In the genomic region with DNA sequence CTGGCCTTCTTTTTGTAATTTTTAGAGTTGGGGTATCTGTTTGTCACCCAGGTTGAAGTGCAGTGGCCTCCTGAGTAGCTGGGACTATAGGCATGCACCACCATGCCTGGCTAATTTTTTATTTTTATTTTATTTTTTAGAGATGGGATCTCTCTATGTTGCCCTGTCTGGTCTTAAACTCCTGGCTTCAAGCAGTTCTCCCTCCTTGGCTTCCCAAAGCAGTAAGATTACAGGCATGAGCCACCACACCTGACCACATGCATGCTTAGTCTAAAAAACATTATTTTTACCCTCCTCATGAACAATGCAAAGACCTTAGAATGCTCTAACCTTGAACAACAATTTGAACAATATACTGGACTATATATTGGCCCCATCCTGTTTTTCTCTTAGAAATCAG, we compare ENCODE assay signal across 33 cellular contexts.
"Had no signal": no experiment of that assay in that cellular context is flagged by ENCODE, and none has a peak within 500 bp of the region (broad histone marks: within the 10 kb centered on the region; RNA-seq: fewer than 3 reads in every experiment).

No MANE protein-coding gene starts in this region.

- H3K36me3 ChIP-seq: ovary, suprapubic skin, thoracic aorta, thyroid gland, upper lobe of right lung, vagina had no signal

- H3K27me3 Mint-ChIP-seq: naive B cell; naive thymus-derived CD8-positive, alpha-beta T cell; natural killer cell treated with Interleukin-12 subunit alpha and Interleukin-12 subunit beta and Interleukin-15 and Interleukin-18, amount 100 ng/mL, for 72 hours; progenitor cell of endocrine pancreas; stimulated activated memory B cell treated with anti-CD40 and anti-IgM and Interleukin-4, amounts not matched to agents 10 μg/mL and 1 μg/mL and 100 μg/mL, for 72 hours; stimulated activated naive CD8-positive, alpha-beta T cell treated with anti-CD3 and anti-CD28 coated beads, Interleukin-15, amount 100 ng/mL, for 72 hours; type B pancreatic cell had no signal

- H3K9me3 Mint-ChIP-seq: naive B cell; naive thymus-derived CD8-positive, alpha-beta T cell; natural killer cell treated with Interleukin-12 subunit alpha and Interleukin-12 subunit beta and Interleukin-15 and Interleukin-18, amount 100 ng/mL, for 72 hours; nephron progenitor cell; neural crest cell; stimulated activated memory B cell treated with anti-CD40 and anti-IgM and Interleukin-4, amounts not matched to agents 10 μg/mL and 1 μg/mL and 100 μg/mL, for 72 hours; stimulated activated naive CD8-positive, alpha-beta T cell treated with anti-CD3 and anti-CD28 coated beads, Interleukin-15, amount 100 ng/mL, for 72 hours; type B pancreatic cell had no signal

- H3K4me3 ChIP-seq: ovary, psoas muscle, skin epidermis, smooth muscle cell, spleen, suprapubic skin, thoracic aorta, thyroid gland, tibial nerve, upper lobe of right lung, vagina had no signal

- ATAC-seq: naive thymus-derived CD8-positive, alpha-beta T cell; natural killer cell treated with Interleukin-12 subunit alpha and Interleukin-12 subunit beta and Interleukin-15 and Interleukin-18, amount 100 ng/mL, for 72 hours; psoas muscle; right cardiac atrium; sciatic nerve; stimulated activated memory B cell treated with anti-CD40 and anti-IgM and Interleukin-4, amounts not matched to agents 10 μg/mL and 1 μg/mL and 100 μg/mL, for 72 hours; stimulated activated naive CD8-positive, alpha-beta T cell treated with anti-CD3 and anti-CD28 coated beads, Interleukin-15, amount 100 ng/mL, for 72 hours; stimulated activated naive CD8-positive, alpha-beta T cell treated with anti-CD3 and anti-CD28 coated beads, Interleukin-15, Interleukin-2, amounts not matched to agents 100 U/mL and 50 U/mL, for 24 hours; upper lobe of right lung had no signal

- H3K4me1 Mint-ChIP-seq: nephron progenitor cell; neural crest cell; stimulated activated memory B cell treated with anti-CD40 and anti-IgM and Interleukin-4, amounts not matched to agents 10 μg/mL and 1 μg/mL and 100 μg/mL, for 72 hours; stimulated activated naive CD8-positive, alpha-beta T cell treated with anti-CD3 and anti-CD28 coated beads, Interleukin-15, amount 100 ng/mL, for 72 hours had no signal

- H3K79me2 ChIP-seq: parathyroid adenoma had no signal

- H3K36me3 Mint-ChIP-seq: natural killer cell treated with Interleukin-12 subunit alpha and Interleukin-12 subunit beta and Interleukin-15 and Interleukin-18, amount 100 ng/mL, for 72 hours had no signal

- H3K4me2 ChIP-seq: smooth muscle cell had no signal

- H3K27ac ChIP-seq: ovary, parathyroid adenoma, psoas muscle, skin epidermis, spleen, suprapubic skin, thoracic aorta, thyroid gland, tibial nerve, upper lobe of right lung, vagina had no signal

- H3K9ac ChIP-seq: parathyroid adenoma had no signal

- H2AFZ ChIP-seq: parathyroid adenoma had no signal

- H3K4me1 ChIP-seq: parathyroid adenoma, psoas muscle, spleen, suprapubic skin, thyroid gland, tibial nerve, upper lobe of right lung, vagina had no signal

- DNase-seq: naive B cell; naive thymus-derived CD8-positive, alpha-beta T cell; nephron progenitor cell; occipital lobe; ovary; posterior cingulate gyrus; psoas muscle; right cardiac atrium; spleen; stimulated activated CD4-positive, alpha-beta T cell treated with anti-CD3 and anti-CD28 coated beads, Interleukin-12 subunit alpha, Interleukin-12 subunit beta, amount 100 ng/mL, for 4 hours; stimulated activated CD4-positive, alpha-beta T cell treated with anti-CD3 and anti-CD28 coated beads, Interleukin-1b, Interleukin-23, amount 100 ng/mL, for 48 hours; stimulated activated CD4-positive, alpha-beta T cell treated with anti-CD3 and anti-CD28 coated beads, Interleukin-4, amount 100 ng/mL, for 1 hour; stimulated activated CD4-positive, alpha-beta T cell treated with anti-CD3 and anti-CD28 coated beads, Interleukin-4, amount 100 ng/mL, for 4 hours; stimulated activated CD8-positive, alpha-beta memory T cell treated with anti-CD3 and anti-CD28 coated beads, Interleukin-4, amount 100 ng/mL, for 48 hours; stimulated activated naive CD4-positive, alpha-beta T cell; stimulated activated naive CD8-positive, alpha-beta T cell treated with anti-CD3 and anti-CD28 coated beads, Interleukin-15, amount 100 ng/mL, for 72 hours; stimulated activated naive CD8-positive, alpha-beta T cell treated with anti-CD3 and anti-CD28 coated beads, Interleukin-15, Interleukin-2, amounts not matched to agents 100 U/mL and 50 U/mL, for 24 hours; substantia nigra; thyroid gland; upper lobe of right lung had no signal

- H3K27ac Mint-ChIP-seq: naive B cell; naive thymus-derived CD8-positive, alpha-beta T cell; natural killer cell treated with Interleukin-12 subunit alpha and Interleukin-12 subunit beta and Interleukin-15 and Interleukin-18, amount 100 ng/mL, for 72 hours; nephron progenitor cell; progenitor cell of endocrine pancreas; stimulated activated memory B cell treated with anti-CD40 and anti-IgM and Interleukin-4, amounts not matched to agents 10 μg/mL and 1 μg/mL and 100 μg/mL, for 72 hours; stimulated activated naive CD8-positive, alpha-beta T cell treated with anti-CD3 and anti-CD28 coated beads, Interleukin-15, amount 100 ng/mL, for 72 hours; type B pancreatic cell had no signal

- H3K27me3 ChIP-seq: ovary, spleen, suprapubic skin, thyroid gland, tibial nerve, upper lobe of right lung, vagina had no signal

- H3K9me3 ChIP-seq: ovary, psoas muscle, spleen, suprapubic skin, thoracic aorta, thyroid gland, tibial nerve, upper lobe of right lung, vagina had no signal

- H3K4me3 Mint-ChIP-seq: naive B cell; naive thymus-derived CD8-positive, alpha-beta T cell; natural killer cell treated with Interleukin-12 subunit alpha and Interleukin-12 subunit beta and Interleukin-15 and Interleukin-18, amount 100 ng/mL, for 72 hours; nephron progenitor cell; neural crest cell; stimulated activated memory B cell treated with anti-CD40 and anti-IgM and Interleukin-4, amounts not matched to agents 10 μg/mL and 1 μg/mL and 100 μg/mL, for 72 hours; stimulated activated naive CD8-positive, alpha-beta T cell treated with anti-CD3 and anti-CD28 coated beads, Interleukin-15, amount 100 ng/mL, for 72 hours; type B pancreatic cell had no signal
